In genomic region chr4:69881173-69881773, GRCh38 we compare ENCODE assay signal across 9 cellular contexts. TPM values are rescaled to one million over a fixed set of nuclear protein-coding genes. Genes with fewer than 3 reads are reported as not detected.
A peak's percentile ranks its signal among the peaks of the same experiment; 100 is the strongest.
DNase-seq lines count a peak whose midpoint lies in the region; ATAC-seq, FAIRE-seq and TF ChIP-seq lines count a peak whose summit lies in the region.
"Had no signal": no experiment of that assay in that cellular context is flagged by ENCODE, and none has a peak within 500 bp of the region (broad histone marks: within the 10 kb centered on the region; RNA-seq: fewer than 3 reads in every experiment).

No MANE protein-coding gene starts in this region.

- no peak overlapping the region for H3K56ac ChIP-seq in mesendoderm (ENCODE audit: low read length)

- DNase-seq in NCI-H1092 treated with DMSO at 0.1 percent for 48 hours (lab: John Stamatoyannopoulos, UW) = peak; percentile 35
- DNase-seq in NCI-H1092 (lab: John Stamatoyannopoulos, UW) = no peak
- DNase-seq in RCC 7860 (ENCODE audit: low spot score) = peak; percentile 29
- DNase-seq in coronary artery (ENCODE audit: low spot score) = no peak
- peak; percentile 37 for DNase-seq in mesendoderm
- no peak for DNase-seq in vagina (ENCODE audit: extremely low spot score in 2 of 2)

- H3K4me2 ChIP-seq in mesendoderm (ENCODE audit: low read length) = no peak overlapping the region
- H3K4me2 ChIP-seq: BLaER1 treated with 17β-estradiol and CSF1 and Interleukin-3, amounts not matched to agents 10 nM and 100 nM had no signal

- no peak overlapping the region for H4K5ac ChIP-seq in mesendoderm (ENCODE audit: low read length)

- H3K27me3 ChIP-seq in mesendoderm (ENCODE audit: insufficient read depth, low read length, poor library complexity) (no peaks in the 10 kb centered on the region), vagina (no peaks in the 10 kb centered on the region)
- H3K27me3 ChIP-seq: BLaER1 treated with 17β-estradiol and CSF1 and Interleukin-3, amounts not matched to agents 10 nM and 100 nM had no signal

- no peak overlapping the region for H2BK15ac ChIP-seq in mesendoderm (replicated peaks; ENCODE audit: low read depth)

- no peak overlapping the region for H4K8ac ChIP-seq in mesendoderm (ENCODE audit: low read depth, low read length)

- H3K18ac ChIP-seq in mesendoderm (ENCODE audit: low read length) = no peak overlapping the region

- no peak overlapping the region for H3K23ac ChIP-seq in mesendoderm (ENCODE audit: low read length)

- H3K36me3 ChIP-seq in mesendoderm (ENCODE audit: control insufficient read depth, insufficient read depth, low read length) = no peaks in the 10 kb centered on the region
- H3K36me3 ChIP-seq in vagina = no peaks in the 10 kb centered on the region
- H3K36me3 ChIP-seq: BLaER1 treated with 17β-estradiol and CSF1 and Interleukin-3, amounts not matched to agents 10 nM and 100 nM had no signal

- no peak overlapping the region for H2BK120ac ChIP-seq in mesendoderm (ENCODE audit: low read depth, low read length)

- no peak overlapping the region for H2AK5ac ChIP-seq in mesendoderm (ENCODE audit: low read length)

- ATAC-seq in GM19372 (IDR thresholded peaks at IDR 0.05; ENCODE audit: low read depth, unreplicated experiment) = peak; percentile 72
- peak; percentile 75 for ATAC-seq in HG03521 (IDR thresholded peaks at IDR 0.05; ENCODE audit: unreplicated experiment)

- H3K4me3 ChIP-seq in coronary artery = no peak overlapping the region
- no peak overlapping the region for H3K4me3 ChIP-seq in mesendoderm (ENCODE audit: low read length)
- H3K4me3 ChIP-seq in vagina = no peak overlapping the region
- H3K4me3 ChIP-seq: BLaER1 treated with 17β-estradiol and CSF1 and Interleukin-3, amounts not matched to agents 10 nM and 100 nM had no signal

- intact Hi-C loops in vagina (cut with DNase I) = loop anchor here (5.0 kb wide), 1 partner anchor 189 kb away; no protein-coding TSS in a partner anchor

- no peaks in the 10 kb centered on the region for H3K9me3 ChIP-seq in vagina

- no peak overlapping the region for H2BK5ac ChIP-seq in mesendoderm (ENCODE audit: low read length)

- no peak overlapping the region for H3K4ac ChIP-seq in mesendoderm (ENCODE audit: low read depth, low read length)

- TF ChIP-seq CTCF in coronary artery (IDR thresholded peaks at IDR 0.05) (peak; percentile 64), vagina (IDR thresholded peaks at IDR 0.05) (peak; percentile 10 to 76 (median 52))

- peak; percentile 42 for FAIRE-seq in RCC 7860 (lab: Jason Lieb, UNC)

- H3K79me2 ChIP-seq in mesendoderm (ENCODE audit: control insufficient read depth, insufficient read depth, low read length) = no peaks in the 10 kb centered on the region

- H3K9ac ChIP-seq in mesendoderm (ENCODE audit: low read length) = no peak overlapping the region
- H3K9ac ChIP-seq: BLaER1 treated with 17β-estradiol and CSF1 and Interleukin-3, amounts not matched to agents 10 nM and 100 nM had no signal

- TF ChIP-seq POLR2A in vagina (IDR thresholded peaks at IDR 0.05) = no peak

- H3K4me1 ChIP-seq in mesendoderm (ENCODE audit: control insufficient read depth, low read depth, low read length) (no peaks in the 10 kb centered on the region), vagina (no peaks in the 10 kb centered on the region)

- H3K79me1 ChIP-seq in mesendoderm (ENCODE audit: low read length) = no peaks in the 10 kb centered on the region

- H3K27ac ChIP-seq in coronary artery (no peak overlapping the region), mesendoderm (ENCODE audit: low read depth, low read length) (no peak overlapping the region), vagina (no peak overlapping the region)
- H3K27ac ChIP-seq: BLaER1 treated with 17β-estradiol and CSF1 and Interleukin-3, amounts not matched to agents 10 nM and 100 nM had no signal

RNA-seq across cellular contexts. Expression of gene SULT1E1, which starts 21.3 kb away (rescaled TPM):
- polyA plus RNA-seq in mesendoderm (2013, experiment 1 of 2) = not detected
- polyA plus RNA-seq in mesendoderm (2013, experiment 2 of 2) = not detected
- 114 TPM for total RNA-seq in vagina

RNA-seq across cellular contexts. Expression of gene CSN1S1, which starts 49.6 kb away (rescaled TPM):
- not detected for polyA plus RNA-seq in mesendoderm (2013, experiment 1 of 2)
- not detected for polyA plus RNA-seq in mesendoderm (2013, experiment 2 of 2)
- total RNA-seq in vagina = not detected

Comparison
In these comparisons a context has a peak if more than half of its experiments do, and no peak if none do; other contexts are left out.
1. DNase-seq: peak in NCI-H1092 treated with DMSO at 0.1 percent for 48 hours (single experiment), RCC 7860 (single experiment) and mesendoderm (single experiment); none in NCI-H1092 (single experiment), coronary artery (single experiment) and vagina (0 of 2).